In genomic region chr5:168123853-168124528, GRCh38 we compare ENCODE assay signal across 10 cellular contexts.
DNase-seq lines count a peak whose midpoint lies in the region; ATAC-seq and TF ChIP-seq lines count a peak whose summit lies in the region.
"Had no signal": no experiment of that assay in that cellular context is flagged by ENCODE, and none has a peak within 500 bp of the region (broad histone marks: within the 10 kb centered on the region; RNA-seq: fewer than 3 reads in every experiment).

No MANE protein-coding gene starts in this region.

- no peaks in the 10 kb centered on the region for H3K36me3 ChIP-seq in testis (ENCODE audit: low read depth, missing control alignments)

- H3K27ac ChIP-seq in testis: no peak overlapping the region
- H3K27ac ChIP-seq: HL-60 had no signal

- no peaks in the 10 kb centered on the region for H3K27me3 ChIP-seq in testis

- no peaks in the 10 kb centered on the region for H3K9me3 ChIP-seq in testis

- in situ Hi-C loops in astrocyte of the spinal cord (cut with HindIII; ENCODE audit: low sequenced_read_pairs): no loop called here

- TF ChIP-seq CTCF in astrocyte of the spinal cord (IDR thresholded peaks at IDR 0.05; ENCODE audit: low read depth, low read length): no peak
- no peak for TF ChIP-seq CTCF in testis (IDR thresholded peaks at IDR 0.05)
- no peak for TF ChIP-seq CTCF in lower leg skin (IDR thresholded peaks at IDR 0.05)

- ATAC-seq in GM18870 (IDR thresholded peaks at IDR 0.05; ENCODE audit: unreplicated experiment) (peak; percentile 98), GM21447 (IDR thresholded peaks at IDR 0.05; ENCODE audit: unreplicated experiment) (peak; percentile 98), HG03135 (IDR thresholded peaks at IDR 0.05; ENCODE audit: unreplicated experiment) (peak; percentile 81)

- DNase-seq in astrocyte of the spinal cord (ENCODE audit: low read depth, low spot score): peak; percentile 17
- DNase-seq in testis: no peak
- no peak for DNase-seq in kidney tubule cell (ENCODE audit: low spot score)
- DNase-seq in lower leg skin (ENCODE audit: low spot score in 2 of 2): no peak
- DNase-seq: naive B cell, SW 1271 had no signal

- TF ChIP-seq POLR2A in testis (IDR thresholded peaks at IDR 0.05) (no peak), lower leg skin (IDR thresholded peaks at IDR 0.05) (no peak)

- WGBS in testis, 2 donors: 91 to 97% methylated on average over 5 of the region's 5 CpGs
- 79 to 88% methylated on average over 5 of the region's 5 CpGs for WGBS in lower leg skin, 2 donors

- no peak overlapping the region for H3K4me3 ChIP-seq in astrocyte of the spinal cord (ENCODE audit: low read depth, low read length)
- H3K4me3 ChIP-seq in testis: no peak overlapping the region
- no peak overlapping the region for H3K4me3 ChIP-seq in lower leg skin (ENCODE audit: low read depth, poor library complexity, severe bottlenecking)

- H3K4me1 ChIP-seq in testis: no peaks in the 10 kb centered on the region

- intact Hi-C loops in testis (cut with DNase I; ENCODE audit: low total_unique reads): no loop called here
- intact Hi-C loops in lower leg skin (cut with DNase I; ENCODE audit: low total_unique reads): no loop called here
